Comparison of ENCODE assay signal across 2 cellular contexts in the genomic region with DNA sequence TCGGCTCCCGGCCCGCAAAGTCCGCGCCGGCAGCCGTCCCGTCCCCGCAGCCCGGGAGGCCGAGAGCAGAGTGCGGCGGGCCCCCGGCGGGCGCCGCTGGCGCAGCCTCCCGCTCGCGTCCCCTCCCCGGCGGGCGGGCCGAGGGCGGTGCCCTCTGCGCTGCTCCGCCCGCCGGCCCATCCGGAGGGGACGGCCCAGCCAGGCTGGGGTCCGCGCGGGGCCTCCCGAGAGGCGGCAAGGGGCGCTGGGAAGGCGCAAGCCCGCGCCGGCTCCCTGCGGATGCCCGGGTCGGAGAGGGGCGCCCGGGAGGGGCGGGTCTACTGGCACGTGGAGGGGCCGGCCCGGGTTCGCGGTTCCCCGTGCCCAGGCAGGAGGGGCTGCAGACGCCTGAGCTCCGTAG.
TF ChIP-seq lines count a peak whose summit lies in the region.

A gene (minus strand): TSS at position 74 of the 400 bp plus-strand sequence. CDS start 126 bp downstream, outside the sequence.
A gene (plus strand): TSS at position 179 of the 400 bp plus-strand sequence. CDS start 1,783 bp downstream, outside the sequence.

TF ChIP-seq in HCT116, 20 proteins besides CTCF, POLR2A, EP300 and RAD21:
- TF ChIP-seq EZH2 (IDR thresholded peaks at IDR 0.05): no peak
- no peak for TF ChIP-seq SRF (IDR thresholded peaks at IDR 0.05; ENCODE audit: low read depth)
- no peak for TF ChIP-seq FOSL1 (IDR thresholded peaks at IDR 0.05; ENCODE audit: low read depth)
- no peak for TF ChIP-seq ZNF274 (IDR thresholded peaks at IDR 0.05; ENCODE audit: low read depth, low read length)
- no peak for TF ChIP-seq SP1 (IDR thresholded peaks at IDR 0.05; ENCODE audit: low read depth)
- no peak for TF ChIP-seq ELF1 (IDR thresholded peaks at IDR 0.05; ENCODE audit: borderline replicate concordance, low read depth)
- peak; percentile 55 for TF ChIP-seq POLR2AphosphoS5 (IDR thresholded peaks at IDR 0.05; ENCODE audit: low read depth, low read length)
- TF ChIP-seq YY1 (IDR thresholded peaks at IDR 0.05; ENCODE audit: extremely low read depth, insufficient replicate concordance, low read depth, low read length): peak; percentile 55
- TF ChIP-seq, protein P1, sequence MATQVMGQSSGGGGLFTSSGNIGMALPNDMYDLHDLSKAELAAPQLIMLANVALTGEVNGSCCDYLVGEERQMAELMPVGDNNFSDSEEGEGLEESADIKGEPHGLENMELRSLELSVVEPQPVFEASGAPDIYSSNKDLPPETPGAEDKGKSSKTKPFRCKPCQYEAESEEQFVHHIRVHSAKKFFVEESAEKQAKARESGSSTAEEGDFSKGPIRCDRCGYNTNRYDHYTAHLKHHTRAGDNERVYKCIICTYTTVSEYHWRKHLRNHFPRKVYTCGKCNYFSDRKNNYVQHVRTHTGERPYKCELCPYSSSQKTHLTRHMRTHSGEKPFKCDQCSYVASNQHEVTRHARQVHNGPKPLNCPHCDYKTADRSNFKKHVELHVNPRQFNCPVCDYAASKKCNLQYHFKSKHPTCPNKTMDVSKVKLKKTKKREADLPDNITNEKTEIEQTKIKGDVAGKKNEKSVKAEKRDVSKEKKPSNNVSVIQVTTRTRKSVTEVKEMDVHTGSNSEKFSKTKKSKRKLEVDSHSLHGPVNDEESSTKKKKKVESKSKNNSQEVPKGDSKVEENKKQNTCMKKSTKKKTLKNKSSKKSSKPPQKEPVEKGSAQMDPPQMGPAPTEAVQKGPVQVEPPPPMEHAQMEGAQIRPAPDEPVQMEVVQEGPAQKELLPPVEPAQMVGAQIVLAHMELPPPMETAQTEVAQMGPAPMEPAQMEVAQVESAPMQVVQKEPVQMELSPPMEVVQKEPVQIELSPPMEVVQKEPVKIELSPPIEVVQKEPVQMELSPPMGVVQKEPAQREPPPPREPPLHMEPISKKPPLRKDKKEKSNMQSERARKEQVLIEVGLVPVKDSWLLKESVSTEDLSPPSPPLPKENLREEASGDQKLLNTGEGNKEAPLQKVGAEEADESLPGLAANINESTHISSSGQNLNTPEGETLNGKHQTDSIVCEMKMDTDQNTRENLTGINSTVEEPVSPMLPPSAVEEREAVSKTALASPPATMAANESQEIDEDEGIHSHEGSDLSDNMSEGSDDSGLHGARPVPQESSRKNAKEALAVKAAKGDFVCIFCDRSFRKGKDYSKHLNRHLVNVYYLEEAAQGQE (IDR thresholded peaks at IDR 0.05; ENCODE audit: low read depth): no peak
- TF ChIP-seq SIN3A (IDR thresholded peaks at IDR 0.05; ENCODE audit: low read depth): no peak
- peak; percentile 69 for TF ChIP-seq ZFX (IDR thresholded peaks at IDR 0.05)
TF ChIP-seq in HCT116: peak in this region for 3.

TF ChIP-seq in endothelial cell of umbilical vein, 7 proteins besides CTCF, POLR2A, EP300 and RAD21:
- TF ChIP-seq JUN (IDR thresholded peaks at IDR 0.05; ENCODE audit: borderline replicate concordance, insufficient read depth, insufficient read length, low read depth) (no peak), POLR2AphosphoS5 (IDR thresholded peaks at IDR 0.05; ENCODE audit: insufficient read depth, low read depth, low read length) (peak; percentile 60), EZH2 (IDR thresholded peaks at IDR 0.05; ENCODE audit: borderline replicate concordance, low read depth, low read length, severe bottlenecking) (no peak), FOS (IDR thresholded peaks at IDR 0.05; ENCODE audit: borderline replicate concordance, insufficient read depth, low read length) (no peak), GATA2 (IDR thresholded peaks at IDR 0.05; ENCODE audit: insufficient read depth, insufficient read length, low read depth, low read length) (no peak), MYC (IDR thresholded peaks at IDR 0.05; ENCODE audit: low read depth, low read length) (no peak)
- TF ChIP-seq, protein P2, sequence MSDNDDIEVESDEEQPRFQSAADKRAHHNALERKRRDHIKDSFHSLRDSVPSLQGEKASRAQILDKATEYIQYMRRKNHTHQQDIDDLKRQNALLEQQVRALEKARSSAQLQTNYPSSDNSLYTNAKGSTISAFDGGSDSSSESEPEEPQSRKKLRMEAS (IDR thresholded peaks at IDR 0.05; ENCODE audit: insufficient read depth, insufficient read length): no peak
